Comparison of ENCODE assay signal across 1 cellular context in genomic region chr6:161373905-161374451, GRCh38.
TF ChIP-seq lines count a peak whose summit lies in the region.

No MANE protein-coding gene starts in this region.

TF ChIP-seq in HepG2, 621 proteins besides CTCF, POLR2A, EP300 and RAD21 (continued from another document and continues in another):
- TF ChIP-seq PRDM10 (CRISPR knock-in tag; IDR thresholded peaks at IDR 0.05; ENCODE audit: low read depth) (0 out of 2 replicates have a peak, but pooled peaks have one; percentile 27), RFX1 (IDR thresholded peaks at IDR 0.05) (no peak), ZFAT (CRISPR knock-in tag; conservative IDR thresholded peaks at IDR 0.05) (no peak), MXD1 (CRISPR knock-in tag; IDR thresholded peaks at IDR 0.05) (no peak), ZNF224 (CRISPR knock-in tag; IDR thresholded peaks at IDR 0.05) (0 out of 2 replicates have a peak, but pooled peaks have one; percentile 52), FOXA1 (IDR thresholded peaks at IDR 0.05) (no peak), FOXA1 (CRISPR knock-in tag; IDR thresholded peaks at IDR 0.05) (no peak), ATF7-NPFF (CRISPR knock-in tag; IDR thresholded peaks at IDR 0.05; ENCODE audit: low read depth) (no peak), ZNF501 (CRISPR knock-in tag; IDR thresholded peaks at IDR 0.05) (no peak), AFF4 (CRISPR knock-in tag; IDR thresholded peaks at IDR 0.05) (no peak), ZNF160 (CRISPR knock-in tag; IDR thresholded peaks at IDR 0.05) (no peak), IKZF1 (IDR thresholded peaks at IDR 0.05) (0 out of 2 replicates have a peak, but pooled peaks have one; percentile 85), ZNF562 (CRISPR knock-in tag; IDR thresholded peaks at IDR 0.05; ENCODE audit: borderline replicate concordance) (0 out of 2 replicates have a peak, but pooled peaks have one; percentile 44), FOXK2 (IDR thresholded peaks at IDR 0.05) (0 out of 2 replicates have a peak, but pooled peaks have one; percentile 19), LBX2 (CRISPR knock-in tag; IDR thresholded peaks at IDR 0.05; ENCODE audit: borderline replicate concordance) (no peak), NBN (conservative IDR thresholded peaks at IDR 0.05) (peak; percentile 75; the same call in 1 of the 2 replicates), ZNF761 (CRISPR knock-in tag; conservative IDR thresholded peaks at IDR 0.05) (no peak), IRF9 (CRISPR knock-in tag; IDR thresholded peaks at IDR 0.05; ENCODE audit: borderline replicate concordance) (no peak), ZNF589 (CRISPR knock-in tag; conservative IDR thresholded peaks at IDR 0.05) (no peak), ZMAT3 (CRISPR knock-in tag; conservative IDR thresholded peaks at IDR 0.05) (no peak), SSRP1 (CRISPR knock-in tag; IDR thresholded peaks at IDR 0.05) (no peak), ZFP36 (IDR thresholded peaks at IDR 0.05; ENCODE audit: borderline replicate concordance, low read depth, low read length, partially characterized antibody) (no peak), SMC3 (IDR thresholded peaks at IDR 0.05; ENCODE audit: low read length) (peak; percentile 97), ZNF3 (CRISPR knock-in tag; IDR thresholded peaks at IDR 0.05) (no peak), NFE2L2 (IDR thresholded peaks at IDR 0.05; ENCODE audit: low read length) (no peak), GMEB1 (CRISPR knock-in tag; IDR thresholded peaks at IDR 0.05; ENCODE audit: borderline replicate concordance) (no peak), ZC3H4 (CRISPR knock-in tag; IDR thresholded peaks at IDR 0.05; ENCODE audit: borderline replicate concordance) (no peak), ZNF709 (CRISPR knock-in tag; IDR thresholded peaks at IDR 0.05) (no peak), STAG1 (CRISPR knock-in tag; IDR thresholded peaks at IDR 0.05) (peak; percentile 95), ETV6 (CRISPR knock-in tag; conservative IDR thresholded peaks at IDR 0.05) (no peak), ZNF350 (CRISPR knock-in tag; IDR thresholded peaks at IDR 0.05; ENCODE audit: borderline replicate concordance, low read depth) (no peak), TCF7L2 (IDR thresholded peaks at IDR 0.05; ENCODE audit: low read depth, low read length) (no peak), TRIM22 (IDR thresholded peaks at IDR 0.05) (peak; percentile 45; the same call in 1 of the 2 replicates), STAT5B (CRISPR knock-in tag; IDR thresholded peaks at IDR 0.05) (no peak), ZMAT5 (CRISPR knock-in tag; IDR thresholded peaks at IDR 0.05; ENCODE audit: borderline replicate concordance, low read depth) (no peak), SP2 (CRISPR knock-in tag; IDR thresholded peaks at IDR 0.05) (no peak), SIX4 (CRISPR knock-in tag; IDR thresholded peaks at IDR 0.05) (no peak), ISL2 (CRISPR knock-in tag; IDR thresholded peaks at IDR 0.05) (no peak), HMGXB3 (CRISPR knock-in tag; IDR thresholded peaks at IDR 0.05; ENCODE audit: borderline replicate concordance) (no peak), ZBTB39 (CRISPR knock-in tag; IDR thresholded peaks at IDR 0.05) (no peak), LCORL (IDR thresholded peaks at IDR 0.05) (no peak), LCORL (CRISPR knock-in tag; IDR thresholded peaks at IDR 0.05) (0 out of 2 replicates have a peak, but pooled peaks have one; percentile 1)
